11 cellular contexts compared by ENCODE assay signal in genomic region chr11:2402106-2402505, GRCh38. TPM values are rescaled to one million over a fixed set of nuclear protein-coding genes. Genes with fewer than 3 reads are reported as not detected.
A peak's percentile ranks its signal among the peaks of the same experiment; 100 is the strongest.
DNase-seq lines count a peak whose midpoint lies in the region; ATAC-seq and TF ChIP-seq lines count a peak whose summit lies in the region.
"Had no signal": no experiment of that assay in that cellular context is flagged by ENCODE, and none has a peak within 500 bp of the region (broad histone marks: within the 10 kb centered on the region; RNA-seq: fewer than 3 reads in every experiment).

No MANE protein-coding gene starts in this region.

- no peak for ATAC-seq in SK-N-SH treated with all-trans-retinoic acid at 6 μM for 48 hours
- ATAC-seq in PC-3 = no peak
- ATAC-seq in gastrocnemius medialis = no peak
- no peak for ATAC-seq in GM21447 (IDR thresholded peaks at IDR 0.05; ENCODE audit: unreplicated experiment)

- H3F3A ChIP-seq in SK-N-SH (replicated peaks; ENCODE audit: insufficient read depth) (peaks cover 10% of the 10 kb centered on the region), PC-3 (ENCODE audit: low read length, unreplicated experiment) (no peaks in the 10 kb centered on the region)

- H3K9me3 ChIP-seq in SK-N-SH (no peaks in the 10 kb centered on the region), PC-3 (ENCODE audit: low read length) (no peaks in the 10 kb centered on the region), duodenal mucosa (ENCODE audit: control insufficient read depth in 1 of 2, low read length in 2 of 2) (no peaks in the 10 kb centered on the region), gastrocnemius medialis (no peaks in the 10 kb centered on the region)

- peaks cover 3 to 30% of the 10 kb centered on the region in 2 experiments for H3K36me3 ChIP-seq in SK-N-SH (replicated peaks in 1 of 2; ENCODE audit: control insufficient read depth in 1 of 2, insufficient read depth in 2 of 2, low read length in 1 of 2)
- 0 out of 2 replicates have a peak, but pooled peaks cover 5% of the 10 kb centered on the region for H3K36me3 ChIP-seq in PC-3 (ENCODE audit: low read depth, low read length)
- peaks cover 11 to 17% of the 10 kb centered on the region in 2 donors for H3K36me3 ChIP-seq in duodenal mucosa (ENCODE audit: control insufficient read depth in 1 of 2, insufficient read depth in 2 of 2, low read length in 2 of 2)
- peaks cover 0 to 24% of the 10 kb centered on the region in 2 donors for H3K36me3 ChIP-seq in gastrocnemius medialis

- peak overlapping the region; percentile 99 for H3K4me2 ChIP-seq in SK-N-SH
- H3K4me2 ChIP-seq in PC-3 (ENCODE audit: low read length) = peak overlapping the region; percentile 99

- H3K9ac ChIP-seq in SK-N-SH (peak overlapping the region; percentile 98; the same call in 1 of the 2 replicates), PC-3 (ENCODE audit: low read length) (peak overlapping the region; percentile 97; the same call in 1 of the 2 replicates), duodenal mucosa (ENCODE audit: low read depth in 1 of 2, low read length in 2 of 2) (no peak overlapping the region)

- CTCF ChIA-PET in SK-N-SH (lab: Yijun Ruan, JAX) (interaction anchor here (0.7 to 9.9 kb wide), 5 partner anchors 17 to 1170 kb away, joined by 3 to 166 read pairs (median 28); no protein-coding TSS in a partner anchor), PC-3 (lab: Charles Lee) (no interaction called here)

- H3K9me2 ChIP-seq in SK-N-SH (no peaks in the 10 kb centered on the region), PC-3 (replicated peaks; ENCODE audit: low read length) (no peaks in the 10 kb centered on the region)

- H3K4me3 ChIP-seq in SK-N-SH (ENCODE audit: low read depth in 2 of 2, low read length in 1 of 2) (peak overlapping the region; percentile 99 to 100; a peak in 3 of 4 replicates), PC-3 (ENCODE audit: low read length) (peak overlapping the region; percentile 98), duodenal mucosa (ENCODE audit: low read depth in 1 of 2, low read length in 2 of 2) (peak overlapping the region; percentile 98 to 99), gastrocnemius medialis (peak overlapping the region in 2 of 4 donors; percentile 5 to 84)

- H3K79me2 ChIP-seq in SK-N-SH (ENCODE audit: insufficient read depth) (peaks cover 30% of the 10 kb centered on the region), PC-3 (ENCODE audit: low read length) (peaks cover 31% of the 10 kb centered on the region)

- no peak for TF ChIP-seq POLR2A in gastrocnemius medialis (IDR thresholded peaks at IDR 0.05)

- TF ChIP-seq EP300 in SK-N-SH (IDR thresholded peaks at IDR 0.05; ENCODE audit: borderline replicate concordance in 1 of 2, low read depth in 1 of 2, low read length in 1 of 2) = no peak

- H3K27me3 ChIP-seq in SK-N-SH (ENCODE audit: insufficient read depth) (no peaks in the 10 kb centered on the region), PC-3 (ENCODE audit: low read length) (no peaks in the 10 kb centered on the region), duodenal mucosa (ENCODE audit: control insufficient read depth in 1 of 2, insufficient read depth in 2 of 2, low read length in 2 of 2) (no peaks in the 10 kb centered on the region), gastrocnemius medialis (no peaks in the 10 kb centered on the region)

- peak overlapping the region; percentile 85 for H3K4me3 Mint-ChIP-seq in progenitor cell of endocrine pancreas (ENCODE audit: low read depth)

- H3K27ac ChIP-seq in SK-N-SH (ENCODE audit: low read depth in 2 of 2, low read length in 1 of 2) = no peak overlapping the region
- H3K27ac ChIP-seq in PC-3 (ENCODE audit: low read length) = no peak overlapping the region
- H3K27ac ChIP-seq in duodenal mucosa (ENCODE audit: low read depth, low read length) = no peak overlapping the region
- peak overlapping the region in 1 of 4 donors; percentile 97 for H3K27ac ChIP-seq in gastrocnemius medialis

- 81% methylated on average over 2 of the region's 13 CpGs for WGBS in SK-N-SH (ENCODE audit: low lambda C conversion rate)

- TF ChIP-seq RAD21 in SK-N-SH (IDR thresholded peaks at IDR 0.05; ENCODE audit: low read length) = no peak

- H3K36me3 Mint-ChIP-seq in progenitor cell of endocrine pancreas (ENCODE audit: insufficient read depth) = peaks cover 3% of the 10 kb centered on the region

- no TSS peak for BruUV-seq in PC-3 (replicated peaks; lab: Mats Ljungman, UMichigan)

- TF ChIP-seq CTCF in SK-N-SH (IDR thresholded peaks at IDR 0.05) (no peak), PC-3 (conservative IDR thresholded peaks at IDR 0.05; ENCODE audit: low read depth, low read length) (no peak), progenitor cell of endocrine pancreas (IDR thresholded peaks at IDR 0.05; ENCODE audit: unreplicated experiment) (no peak), gastrocnemius medialis (IDR thresholded peaks at IDR 0.05 in 4 of 5, conservative IDR thresholded peaks at IDR 0.05 in 1 of 5) (no peak)

- in situ Hi-C loops in gastrocnemius medialis (cut with MboI; ENCODE audit: low sequenced_read_pairs in 4 of 4) = loop anchor here in 2 of 4 donors (25.0 kb wide), 1 partner anchor 215 kb away; no protein-coding TSS in a partner anchor

- no peaks in the 10 kb centered on the region for H3K9me3 Mint-ChIP-seq in progenitor cell of endocrine pancreas (ENCODE audit: low read depth)

- intact Hi-C loops in PC-3 (cut with micrococcal nuclease) (loop anchor here (5.0 kb wide), 1 partner anchor 220 kb away; no protein-coding TSS in a partner anchor), gastrocnemius medialis (cut with DNase I; ENCODE audit: low total_unique reads) (loop anchor here (5.0 kb wide), 1 partner anchor 1890 kb away; no protein-coding TSS in a partner anchor)

- no peaks in the 10 kb centered on the region for H4K20me1 ChIP-seq in SK-N-SH (ENCODE audit: insufficient read depth)
- H4K20me1 ChIP-seq in PC-3 (ENCODE audit: low read length) = no peaks in the 10 kb centered on the region

- peak overlapping the region; percentile 59 for H3K27ac Mint-ChIP-seq in progenitor cell of endocrine pancreas

- H2AFZ ChIP-seq in SK-N-SH (ENCODE audit: low read depth) (no peak overlapping the region), PC-3 (ENCODE audit: low read length) (no peak overlapping the region)

- H3K4me1 Mint-ChIP-seq in progenitor cell of endocrine pancreas (ENCODE audit: low read depth) = peaks cover 6% of the 10 kb centered on the region

- no peaks in the 10 kb centered on the region for H3K27me3 Mint-ChIP-seq in progenitor cell of endocrine pancreas

- H3K4me1 ChIP-seq in SK-N-SH (ENCODE audit: control insufficient read depth in 1 of 2, insufficient read depth in 2 of 2, low read depth in 1 of 2, low read length in 1 of 2) (peaks cover 10 to 23% of the 10 kb centered on the region in 2 experiments; a peak in 2 of 4 replicates), PC-3 (ENCODE audit: insufficient read depth, low read length) (peaks cover 11% of the 10 kb centered on the region), duodenal mucosa (ENCODE audit: control insufficient read depth in 1 of 2, insufficient read depth in 2 of 2, low read length in 2 of 2) (peaks cover 17 to 28% of the 10 kb centered on the region in 2 donors), gastrocnemius medialis (peaks cover 22 to 26% of the 10 kb centered on the region in 2 donors)

- DNase-seq in SK-N-SH (no peak), PC-3 (no peak), progenitor cell of endocrine pancreas (ENCODE audit: low spot score, unreplicated experiment) (no peak), gastrocnemius medialis (no peak), SIG-M5 treated with dmso at 0.1 percent for 504 hours (lab: John Stamatoyannopoulos, UW; ENCODE audit: unreplicated experiment) (no peak)
- DNase-seq: cerebellar nuclear complex had no signal

- POLR2A ChIA-PET in SK-N-SH (lab: Yijun Ruan, JAX) = interaction anchor here (2.7 to 3.0 kb wide), 2 partner anchors 25 to 208 kb away, joined by 17 to 22 read pairs; partner anchors contain the start of gene CD81
- POLR2A ChIA-PET in PC-3 (lab: Charles Lee; ENCODE audit: unreplicated experiment) = no interaction called here

TF ChIP-seq in SK-N-SH, 30 proteins besides CTCF, POLR2A, EP300 and RAD21 (continues in another document):
- TF ChIP-seq NFIC (IDR thresholded peaks at IDR 0.05; ENCODE audit: borderline replicate concordance) (no peak), RXRA (IDR thresholded peaks at IDR 0.05; ENCODE audit: borderline replicate concordance, low read depth) (no peak), MEF2A (IDR thresholded peaks at IDR 0.05; ENCODE audit: borderline replicate concordance, low read depth) (no peak)

TF ChIP-seq in SK-N-SH treated with all-trans-retinoic acid at 6 μM for 48 hours, 23 proteins besides CTCF, POLR2A, EP300 and RAD21 (continues in another document):
- TF ChIP-seq ZNF8 (CRISPR knock-in tag; IDR thresholded peaks at IDR 0.05) = no peak

RNA-seq across cellular contexts. Expression of gene TSSC4, which starts 1.6 kb away (rescaled TPM):
- 45.1 and 45.3 TPM in 2 replicates for polyA plus RNA-seq in SK-N-SH (2012; rRNA removed)
- 16.4 and 28.2 TPM in 2 replicates for polyA plus RNA-seq in SK-N-SH (2012; cell fraction: cytosol; rRNA removed)
- polyA plus RNA-seq in SK-N-SH (2012; cell fraction: nucleus; rRNA removed) = 77.0 and 98.8 TPM in 2 replicates
- total RNA-seq in PC-3 (2014; rRNA removed) = 88.3 and 98.5 TPM in 2 replicates
- total RNA-seq in progenitor cell of endocrine pancreas = 50.2 and 54.5 TPM in 2 replicates
- 10 to 100 TPM; 53.4 to 92.5 (median 76.8) TPM for total RNA-seq in gastrocnemius medialis

RNA-seq across cellular contexts. Expression of gene CD81, which starts 25.0 kb away (rescaled TPM):
- 373 and 517 TPM in 2 replicates for polyA plus RNA-seq in SK-N-SH (2012; rRNA removed)
- polyA plus RNA-seq in SK-N-SH (2012; cell fraction: cytosol; rRNA removed) = 330 and 548 TPM in 2 replicates
- 422 and 433 TPM in 2 replicates for polyA plus RNA-seq in SK-N-SH (2012; cell fraction: nucleus; rRNA removed)
- total RNA-seq in PC-3 (2014; rRNA removed) (134 and 140 TPM in 2 replicates), progenitor cell of endocrine pancreas (166 and 171 TPM in 2 replicates), gastrocnemius medialis (10 to 100 TPM; 54.5 to 87.0 (median 66.8) TPM)

RNA-seq across cellular contexts. Expression of gene TRPM5, which starts 42.2 kb away (rescaled TPM):
- polyA plus RNA-seq in SK-N-SH (2012; rRNA removed) = not detected in 2 replicates
- polyA plus RNA-seq in SK-N-SH (2012; cell fraction: cytosol; rRNA removed) = not detected in 2 replicates
- polyA plus RNA-seq in SK-N-SH (2012; cell fraction: nucleus; rRNA removed) = 0.06 and 0.07 TPM in 2 replicates
- total RNA-seq in PC-3 (2014; rRNA removed) = 0.06 TPM in 1 of 2 replicates, not detected in the other
- 0.46 and 0.84 TPM in 2 replicates for total RNA-seq in progenitor cell of endocrine pancreas
- not detected for total RNA-seq in gastrocnemius medialis
- total RNA-seq: NCI-H460, temporal lobe had no signal

RNA-seq across cellular contexts. Expression of gene KCNQ1, which starts 42.7 kb away (rescaled TPM):
- polyA plus RNA-seq in SK-N-SH (2012; rRNA removed) = 0.05 and 0.15 TPM in 2 replicates
- polyA plus RNA-seq in SK-N-SH (2012; cell fraction: cytosol; rRNA removed) = 0.10 and 0.12 TPM in 2 replicates
- 0.06 and 0.40 TPM in 2 replicates for polyA plus RNA-seq in SK-N-SH (2012; cell fraction: nucleus; rRNA removed)
- total RNA-seq in PC-3 (2014; rRNA removed) (0.40 and 3.0 TPM in 2 replicates), progenitor cell of endocrine pancreas (3.1 and 3.3 TPM in 2 replicates), gastrocnemius medialis (under 1 TPM; 0.15 to 1.00 (median 0.67) TPM)
- total RNA-seq: NCI-H460 had no signal

Comparison
In these comparisons a context has a peak if more than half of its experiments do, and no peak if none do; other contexts are left out.
1. H3K9ac ChIP-seq: peak in SK-N-SH (single experiment) and PC-3 (single experiment); none in duodenal mucosa (0 of 2).